1 cellular context compared by ENCODE assay signal in the genomic region with DNA sequence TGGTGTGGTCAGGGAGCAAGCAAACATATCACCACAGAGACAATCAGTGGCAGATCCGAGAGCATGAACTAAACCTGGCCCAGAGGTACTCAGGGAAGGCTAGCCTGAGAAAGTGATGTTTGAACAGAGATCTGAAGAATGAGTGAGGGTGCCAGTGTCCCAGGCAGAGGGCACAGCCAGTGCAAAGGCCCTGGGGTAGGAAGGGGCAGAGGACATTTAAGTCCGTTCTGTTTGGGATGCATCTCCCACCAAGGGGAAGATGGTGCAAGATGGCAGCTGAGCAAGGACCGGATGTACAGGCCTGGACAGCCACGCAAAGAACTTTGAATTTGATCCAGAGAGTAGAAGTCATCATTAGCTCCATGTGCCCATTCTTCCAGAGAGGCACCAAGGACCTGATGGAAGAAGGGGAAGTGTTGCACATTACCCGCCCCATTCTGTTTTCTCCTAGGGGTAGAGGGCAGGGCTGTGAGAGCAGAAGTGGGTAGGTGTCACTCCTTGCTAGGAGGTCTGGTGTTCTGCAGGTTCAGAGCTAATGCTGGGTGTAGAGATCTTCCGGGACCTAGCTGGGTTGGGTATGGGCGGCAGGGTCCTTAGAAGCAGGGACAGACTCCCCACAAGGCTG.
A peak's percentile ranks its signal among the peaks of the same experiment; 100 is the strongest.
TF ChIP-seq lines count a peak whose summit lies in the region.

No MANE protein-coding gene starts in this region.

TF ChIP-seq in K562, 482 proteins besides CTCF, POLR2A, EP300 and RAD21:
- TF ChIP-seq, protein P1, sequence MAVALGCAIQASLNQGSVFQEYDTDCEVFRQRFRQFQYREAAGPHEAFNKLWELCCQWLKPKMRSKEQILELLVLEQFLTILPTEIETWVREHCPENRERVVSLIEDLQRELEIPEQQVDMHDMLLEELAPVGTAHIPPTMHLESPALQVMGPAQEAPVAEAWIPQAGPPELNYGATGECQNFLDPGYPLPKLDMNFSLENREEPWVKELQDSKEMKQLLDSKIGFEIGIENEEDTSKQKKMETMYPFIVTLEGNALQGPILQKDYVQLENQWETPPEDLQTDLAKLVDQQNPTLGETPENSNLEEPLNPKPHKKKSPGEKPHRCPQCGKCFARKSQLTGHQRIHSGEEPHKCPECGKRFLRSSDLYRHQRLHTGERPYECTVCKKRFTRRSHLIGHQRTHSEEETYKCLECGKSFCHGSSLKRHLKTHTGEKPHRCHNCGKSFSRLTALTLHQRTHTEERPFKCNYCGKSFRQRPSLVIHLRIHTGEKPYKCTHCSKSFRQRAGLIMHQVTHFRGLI (CRISPR knock-in tag; IDR thresholded peaks at IDR 0.05) = no peak
- TF ChIP-seq HMG20A (CRISPR knock-in tag; conservative IDR thresholded peaks at IDR 0.05) (no peak), LEF1 (IDR thresholded peaks at IDR 0.05) (no peak), RBM25 (IDR thresholded peaks at IDR 0.05; ENCODE audit: low read depth, low read length, severe bottlenecking) (peak; percentile 23), FOXA1 (IDR thresholded peaks at IDR 0.05; ENCODE audit: borderline replicate concordance) (no peak), ZNF347 (CRISPR knock-in tag; IDR thresholded peaks at IDR 0.05; ENCODE audit: low read depth) (no peak)
- TF ChIP-seq, protein P2, sequence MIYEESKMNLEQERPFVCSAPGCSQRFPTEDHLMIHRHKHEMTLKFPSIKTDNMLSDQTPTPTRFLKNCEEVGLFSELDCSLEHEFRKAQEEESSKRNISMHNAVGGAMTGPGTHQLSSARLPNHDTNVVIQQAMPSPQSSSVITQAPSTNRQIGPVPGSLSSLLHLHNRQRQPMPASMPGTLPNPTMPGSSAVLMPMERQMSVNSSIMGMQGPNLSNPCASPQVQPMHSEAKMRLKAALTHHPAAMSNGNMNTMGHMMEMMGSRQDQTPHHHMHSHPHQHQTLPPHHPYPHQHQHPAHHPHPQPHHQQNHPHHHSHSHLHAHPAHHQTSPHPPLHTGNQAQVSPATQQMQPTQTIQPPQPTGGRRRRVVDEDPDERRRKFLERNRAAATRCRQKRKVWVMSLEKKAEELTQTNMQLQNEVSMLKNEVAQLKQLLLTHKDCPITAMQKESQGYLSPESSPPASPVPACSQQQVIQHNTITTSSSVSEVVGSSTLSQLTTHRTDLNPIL (CRISPR knock-in tag; IDR thresholded peaks at IDR 0.05) = no peak
- TF ChIP-seq, protein P3, sequence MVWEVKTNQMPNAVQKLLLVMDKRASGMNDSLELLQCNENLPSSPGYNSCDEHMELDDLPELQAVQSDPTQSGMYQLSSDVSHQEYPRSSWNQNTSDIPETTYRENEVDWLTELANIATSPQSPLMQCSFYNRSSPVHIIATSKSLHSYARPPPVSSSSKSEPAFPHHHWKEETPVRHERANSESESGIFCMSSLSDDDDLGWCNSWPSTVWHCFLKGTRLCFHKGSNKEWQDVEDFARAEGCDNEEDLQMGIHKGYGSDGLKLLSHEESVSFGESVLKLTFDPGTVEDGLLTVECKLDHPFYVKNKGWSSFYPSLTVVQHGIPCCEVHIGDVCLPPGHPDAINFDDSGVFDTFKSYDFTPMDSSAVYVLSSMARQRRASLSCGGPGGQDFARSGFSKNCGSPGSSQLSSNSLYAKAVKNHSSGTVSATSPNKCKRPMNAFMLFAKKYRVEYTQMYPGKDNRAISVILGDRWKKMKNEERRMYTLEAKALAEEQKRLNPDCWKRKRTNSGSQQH (CRISPR knock-in tag; IDR thresholded peaks at IDR 0.05) = no peak
- TF ChIP-seq, protein P4, sequence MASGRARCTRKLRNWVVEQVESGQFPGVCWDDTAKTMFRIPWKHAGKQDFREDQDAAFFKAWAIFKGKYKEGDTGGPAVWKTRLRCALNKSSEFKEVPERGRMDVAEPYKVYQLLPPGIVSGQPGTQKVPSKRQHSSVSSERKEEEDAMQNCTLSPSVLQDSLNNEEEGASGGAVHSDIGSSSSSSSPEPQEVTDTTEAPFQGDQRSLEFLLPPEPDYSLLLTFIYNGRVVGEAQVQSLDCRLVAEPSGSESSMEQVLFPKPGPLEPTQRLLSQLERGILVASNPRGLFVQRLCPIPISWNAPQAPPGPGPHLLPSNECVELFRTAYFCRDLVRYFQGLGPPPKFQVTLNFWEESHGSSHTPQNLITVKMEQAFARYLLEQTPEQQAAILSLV (tag; IDR thresholded peaks at IDR 0.05) = no peak
